In genomic region chr17:57391857-57392256, GRCh38 we compare ENCODE assay signal across 16 cellular contexts.
DNase-seq lines count a peak whose midpoint lies in the region; ATAC-seq, FAIRE-seq and TF ChIP-seq lines count a peak whose summit lies in the region.
"Had no signal": no experiment of that assay in that cellular context is flagged by ENCODE, and none has a peak within 500 bp of the region (broad histone marks: within the 10 kb centered on the region; RNA-seq: fewer than 3 reads in every experiment).

No MANE protein-coding gene starts in this region.

- H3K36me3 Mint-ChIP-seq in GM23338 (ENCODE audit: low read depth) (peaks cover 35% of the 10 kb centered on the region), osteocyte (ENCODE audit: unreplicated experiment) (peaks cover 23% of the 10 kb centered on the region), Caco-2 (ENCODE audit: insufficient read depth, unreplicated experiment) (peaks cover 85% of the 10 kb centered on the region)

- peak; percentile 74 for ATAC-seq in GM23338
- ATAC-seq in K562: no peak
- ATAC-seq in GM19452 (IDR thresholded peaks at IDR 0.05; ENCODE audit: unreplicated experiment): no peak
- no peak for ATAC-seq in aorta (ENCODE audit: low FRiP score)
- ATAC-seq: HCT116 had no signal

- FAIRE-seq in K562 (lab: Jason Lieb, UNC): no peak
- FAIRE-seq: GM18507, H54 had no signal

- WGBS in K562 (ENCODE audit: insufficient coverage, low coverage, missing lambda C conversion rate): 84% methylated on average over 8 of the region's 8 CpGs
- WGBS in aorta, 2 donors: 85 to 89% methylated on average over 8 of the region's 8 CpGs

- no peak overlapping the region for H3K27ac Mint-ChIP-seq in GM23338
- H3K27ac Mint-ChIP-seq in osteocyte (ENCODE audit: unreplicated experiment): peak overlapping the region; percentile 65
- H3K27ac Mint-ChIP-seq in Caco-2 (ENCODE audit: unreplicated experiment): no peak overlapping the region
- H3K27ac Mint-ChIP-seq: CD8-positive, alpha-beta memory T cell had no signal

- H3K9me3 Mint-ChIP-seq in GM23338 (peaks cover 30% of the 10 kb centered on the region), osteocyte (ENCODE audit: unreplicated experiment) (peaks cover 5% of the 10 kb centered on the region), Caco-2 (ENCODE audit: unreplicated experiment) (peaks cover 29% of the 10 kb centered on the region)

- POLR2A ChIA-PET in K562 (lab: Yijun Ruan, JAX) (interaction anchor here (0.6 to 0.7 kb wide), 2 partner anchors 15 to 66 kb away, joined by 3 read pairs; no protein-coding TSS in a partner anchor), Caco-2 (lab: Charles Lee) (no interaction called here)

- no peaks in the 10 kb centered on the region for H3K9me1 ChIP-seq in K562 (ENCODE audit: control insufficient read depth, insufficient read depth, low read length)

- H3K4me1 Mint-ChIP-seq in GM23338: peaks cover 47% of the 10 kb centered on the region
- H3K4me1 Mint-ChIP-seq in osteocyte (ENCODE audit: unreplicated experiment): peaks cover 28% of the 10 kb centered on the region
- H3K4me1 Mint-ChIP-seq in Caco-2 (ENCODE audit: low read depth, unreplicated experiment): peaks cover 18% of the 10 kb centered on the region

- no peak for TF ChIP-seq RAD21 in K562 (CRISPR knock-in tag; conservative IDR thresholded peaks at IDR 0.05 in 1 of 2, IDR thresholded peaks at IDR 0.05 in 1 of 2)

- TF ChIP-seq EP300 in K562 (IDR thresholded peaks at IDR 0.05; ENCODE audit: low read length): no peak

- H3K27me3 ChIP-seq in GM23338 (ENCODE audit: insufficient read depth) (no peaks in the 10 kb centered on the region), K562 (ENCODE audit: control insufficient read depth in 2 of 2, insufficient read depth in 2 of 2, low read length in 2 of 2) (no peaks in the 10 kb centered on the region), Caco-2 (replicated peaks; ENCODE audit: control insufficient read depth, insufficient read depth, low read length) (no peaks in the 10 kb centered on the region), aorta (ENCODE audit: control insufficient read depth in 1 of 2, insufficient read depth in 2 of 2, low read length in 1 of 2) (no peaks in the 10 kb centered on the region)
- H3K27me3 ChIP-seq: BLaER1 had no signal

- peaks cover 5% of the 10 kb centered on the region; the same call in 1 of the 2 replicates for H3K36me3 ChIP-seq in GM23338 (ENCODE audit: insufficient read depth)
- no peaks in the 10 kb centered on the region for H3K36me3 ChIP-seq in K562 (ENCODE audit: control insufficient read depth, insufficient read depth, low read length)
- no peaks in the 10 kb centered on the region for H3K36me3 ChIP-seq in Caco-2 (ENCODE audit: control insufficient read depth, insufficient read depth, low read length)
- no peaks in the 10 kb centered on the region for H3K36me3 ChIP-seq in aorta (ENCODE audit: control insufficient read depth in 1 of 2, insufficient read depth in 2 of 2, low read length in 1 of 2)

- peaks cover 9% of the 10 kb centered on the region for H3K9me3 ChIP-seq in K562 (replicated peaks; ENCODE audit: control insufficient read depth, insufficient read depth, low read depth, low read length)
- H3K9me3 ChIP-seq in Caco-2: peaks cover 19% of the 10 kb centered on the region
- peaks cover 1% of the 10 kb centered on the region for H3K9me3 ChIP-seq in aorta (ENCODE audit: control insufficient read depth, low read length)

- 0 out of 2 replicates have a peak, but pooled peaks cover 7% of the 10 kb centered on the region for H3K9me2 ChIP-seq in GM23338 (ENCODE audit: insufficient read depth)

- BruUV-seq in K562 (replicated peaks; lab: Mats Ljungman, UMichigan) (no TSS peak), Caco-2 (replicated peaks; lab: Mats Ljungman, UMichigan) (no TSS peak)

- TF ChIP-seq POLR2A in K562 (conservative IDR thresholded peaks at IDR 0.05): no peak

- H2AFZ ChIP-seq in GM23338 (no peak overlapping the region), K562 (ENCODE audit: low read depth, low read length) (no peak overlapping the region)

- in situ Hi-C loops in K562 (cut with MboI): no loop called here

- H3F3A ChIP-seq in GM23338 (replicated peaks; ENCODE audit: low read depth): no peaks in the 10 kb centered on the region

- no peak overlapping the region for H3K4me3 ChIP-seq in GM23338
- no peak overlapping the region for H3K4me3 ChIP-seq in K562
- no peak overlapping the region for H3K4me3 ChIP-seq in Caco-2 (ENCODE audit: low read depth, low read length)
- no peak overlapping the region for H3K4me3 ChIP-seq in aorta (ENCODE audit: low read length in 2 of 2)
- H3K4me3 ChIP-seq: BLaER1 had no signal

- intact Hi-C loops in K562 (cut with micrococcal nuclease): no loop called here
- intact Hi-C loops in Caco-2 (cut with micrococcal nuclease; ENCODE audit: unreplicated experiment): no loop called here
- intact Hi-C loops in aorta (cut with DNase I): no loop called here

- H3K4me2 ChIP-seq in GM23338 (peak overlapping the region; percentile 39; the same call in 1 of the 2 replicates), K562 (ENCODE audit: insufficient read depth, low read length) (no peak overlapping the region)
- H3K4me2 ChIP-seq: BLaER1 had no signal

- CTCF ChIA-PET in K562 (lab: Yijun Ruan, JAX; ENCODE audit: low intra/inter-chr PET ratio): no interaction called here
- CTCF ChIA-PET in Caco-2 (lab: Charles Lee): no interaction called here

- H3K4me1 ChIP-seq in GM23338 (ENCODE audit: insufficient read depth) (peaks cover 38% of the 10 kb centered on the region), K562 (replicated peaks in 1 of 2; ENCODE audit: control insufficient read depth in 2 of 2, insufficient read depth in 2 of 2, low read length in 2 of 2) (peaks cover 4 to 6% of the 10 kb centered on the region in 2 experiments; a peak in 4 of 5 replicates), Caco-2 (peaks cover 15% of the 10 kb centered on the region), aorta (ENCODE audit: control insufficient read depth in 1 of 2, insufficient read depth in 2 of 2, low read length in 2 of 2) (no peaks in the 10 kb centered on the region)
- H3K4me1 ChIP-seq: BLaER1 had no signal

- peaks cover 8% of the 10 kb centered on the region for H3K27me3 Mint-ChIP-seq in GM23338 (ENCODE audit: insufficient read depth, low read depth, poor library complexity)
- no peaks in the 10 kb centered on the region for H3K27me3 Mint-ChIP-seq in osteocyte (ENCODE audit: unreplicated experiment)
- no peaks in the 10 kb centered on the region for H3K27me3 Mint-ChIP-seq in Caco-2 (ENCODE audit: insufficient read depth, unreplicated experiment)
- H3K27me3 Mint-ChIP-seq: CD8-positive, alpha-beta memory T cell had no signal

- no peaks in the 10 kb centered on the region for H4K20me1 ChIP-seq in GM23338 (replicated peaks; ENCODE audit: insufficient read depth)
- no peaks in the 10 kb centered on the region for H4K20me1 ChIP-seq in K562 (replicated peaks; ENCODE audit: control insufficient read depth, insufficient read depth, low read length)

- H3K4me3 Mint-ChIP-seq in GM23338: no peak overlapping the region
- H3K4me3 Mint-ChIP-seq in osteocyte (ENCODE audit: unreplicated experiment): no peak overlapping the region
- no peak overlapping the region for H3K4me3 Mint-ChIP-seq in Caco-2 (ENCODE audit: unreplicated experiment)
- H3K4me3 Mint-ChIP-seq: CD8-positive, alpha-beta memory T cell had no signal

- TF ChIP-seq CTCF in GM23338 (conservative IDR thresholded peaks at IDR 0.05; ENCODE audit: low read depth in 2 of 2) (0 out of 4 replicates have a peak, but pooled peaks of 1 of the 2 experiments have one; percentile 8), K562 (IDR thresholded peaks at IDR 0.05 in 2 of 3, conservative IDR thresholded peaks at IDR 0.05 in 1 of 3; ENCODE audit: insufficient read depth in 2 of 3, low read depth in 1 of 3, low read length in 3 of 3) (no peak), osteocyte (IDR thresholded peaks at IDR 0.05) (no peak), Caco-2 (IDR thresholded peaks at IDR 0.05; ENCODE audit: insufficient read depth in 1 of 2, low read depth in 1 of 2, low read length in 1 of 2, severe bottlenecking in 1 of 2, unreplicated experiment in 1 of 2) (no peak)

- peak; percentile 56 for DNase-seq in GM23338 (ENCODE audit: low spot score)
- no peak for DNase-seq in K562 (ENCODE audit: extremely low read depth in 1 of 4, low spot score in 3 of 4)
- peak; percentile 28 for DNase-seq in iPS-NIHi7 (ENCODE audit: extremely low spot score)
- DNase-seq in osteocyte (ENCODE audit: extremely low spot score, unreplicated experiment): no peak
- DNase-seq in Caco-2: no peak
- DNase-seq in cerebellar cortex (ENCODE audit: low spot score): no peak
- DNase-seq in aorta: no peak
- DNase-seq: Calu3; CD8-positive, alpha-beta memory T cell; IMR-90 had no signal

- peaks cover 32% of the 10 kb centered on the region for H3K79me2 ChIP-seq in GM23338 (replicated peaks; ENCODE audit: insufficient read depth)
- peaks cover 18% of the 10 kb centered on the region for H3K79me2 ChIP-seq in K562 (ENCODE audit: control insufficient read depth, insufficient read depth, low read length)

- H3K9ac ChIP-seq in K562 (ENCODE audit: insufficient read depth in 1 of 2, low read depth in 2 of 2, low read length in 2 of 2): no peak overlapping the region; a peak in 1 of 4 replicates
- H3K9ac ChIP-seq: BLaER1 had no signal

- H3K27ac ChIP-seq in GM23338 (ENCODE audit: low read depth) (no peak overlapping the region; the same call in 1 of the 2 replicates), K562 (ENCODE audit: extremely low read depth, low read depth, low read length) (no peak overlapping the region), aorta (ENCODE audit: low read depth in 1 of 2, low read length in 2 of 2) (no peak overlapping the region)
- H3K27ac ChIP-seq: 22Rv1, BLaER1 had no signal

TF ChIP-seq in GM23338, 12 proteins besides CTCF, POLR2A, EP300 and RAD21 (continues in another document):
- no peak for TF ChIP-seq NANOG (IDR thresholded peaks at IDR 0.05; ENCODE audit: borderline replicate concordance)
- no peak for TF ChIP-seq POLR2AphosphoS5 (IDR thresholded peaks at IDR 0.05; ENCODE audit: low read depth)
- TF ChIP-seq EZH2phosphoT487 (IDR thresholded peaks at IDR 0.05; ENCODE audit: unreplicated experiment): no peak
- no peak for TF ChIP-seq CREB1 (CRISPR knock-in tag; IDR thresholded peaks at IDR 0.05; ENCODE audit: low read depth)

TF ChIP-seq in K562, 482 proteins besides CTCF, POLR2A, EP300 and RAD21 (continues in another document):
- no peak for TF ChIP-seq ZNF583 (CRISPR knock-in tag; IDR thresholded peaks at IDR 0.05)

Comparison
In these comparisons a context has a peak if more than half of its experiments do, and no peak if none do; other contexts are left out.
1. DNase-seq: peak in GM23338 (single experiment) and iPS-NIHi7 (single experiment); none in K562 (0 of 4), osteocyte (single experiment), Caco-2 (0 of 2), cerebellar cortex (single experiment) and aorta (0 of 2).